ENCODE assay signal across 1 cellular context in genomic region chr3:184299488-184300376, GRCh38.
TF ChIP-seq lines count a peak whose summit lies in the region.

No MANE protein-coding gene starts in this region.

TF ChIP-seq in IMR-90, 13 proteins besides CTCF, POLR2A, EP300 and RAD21:
- no peak for TF ChIP-seq ELK1 (IDR thresholded peaks at IDR 0.05; ENCODE audit: borderline replicate concordance, low read depth, low read length)
- TF ChIP-seq CHD1 (IDR thresholded peaks at IDR 0.05; ENCODE audit: low read depth, low read length): no peak
- TF ChIP-seq MAFK (IDR thresholded peaks at IDR 0.05; ENCODE audit: low read depth, low read length): no peak
- TF ChIP-seq FOS (IDR thresholded peaks at IDR 0.05; ENCODE audit: low read depth, low read length): peak; percentile 33; the same call in 1 of the 2 replicates
- TF ChIP-seq CEBPB (IDR thresholded peaks at IDR 0.05; ENCODE audit: low read depth, low read length): no peak
- TF ChIP-seq BHLHE40 (IDR thresholded peaks at IDR 0.05; ENCODE audit: low read depth, low read length): no peak
- peak; percentile 76; the same call in 1 of the 2 replicates for TF ChIP-seq MXI1 (IDR thresholded peaks at IDR 0.05; ENCODE audit: borderline replicate concordance, low read depth, low read length)
- TF ChIP-seq RFX5 (IDR thresholded peaks at IDR 0.05; ENCODE audit: low read depth, low read length): no peak
- TF ChIP-seq RCOR1 (IDR thresholded peaks at IDR 0.05; ENCODE audit: insufficient replicate concordance, low read length): no peak
- no peak for TF ChIP-seq SMC3 (IDR thresholded peaks at IDR 0.05; ENCODE audit: low read depth, low read length)
- TF ChIP-seq USF2 (IDR thresholded peaks at IDR 0.05; ENCODE audit: low read depth, low read length): no peak
